Comparison of ENCODE assay signal across 8 cellular contexts in the genomic region with DNA sequence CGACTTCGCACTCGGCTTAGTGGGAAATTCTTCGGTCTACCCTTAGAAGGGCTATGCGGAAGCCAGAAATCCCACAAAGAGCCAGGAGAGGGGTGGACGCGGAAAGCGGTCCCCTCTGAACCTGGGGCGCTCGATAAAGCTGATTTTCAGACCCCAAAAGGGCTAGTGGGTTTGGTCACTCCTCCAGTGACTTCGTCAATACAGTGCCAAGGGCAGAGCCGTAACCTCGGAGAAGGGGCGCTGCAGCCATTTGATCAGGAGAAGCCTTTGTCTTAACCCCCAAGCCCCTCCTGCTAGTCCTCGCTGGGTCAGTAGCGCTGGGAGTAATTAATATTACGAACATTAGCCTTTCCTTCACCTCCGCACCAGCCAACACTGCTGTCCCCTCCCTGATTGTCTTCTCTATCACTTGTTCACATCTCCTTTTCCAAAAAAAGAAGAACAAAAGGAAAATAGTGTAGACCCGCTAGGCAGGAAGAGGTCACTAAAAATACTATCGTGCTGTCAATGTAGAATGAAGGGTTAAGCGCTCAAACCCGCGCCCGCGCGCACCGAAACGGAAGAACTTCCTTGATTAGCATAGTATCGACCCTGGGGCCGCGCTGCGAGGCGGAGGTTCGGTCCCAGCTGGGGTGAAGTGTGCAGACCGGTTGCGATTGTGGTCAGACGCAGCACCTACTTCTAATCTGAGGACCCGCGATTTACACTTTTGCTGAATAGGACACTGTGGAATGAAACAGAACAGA.
DNase-seq lines count a peak whose midpoint lies in the region; ATAC-seq and TF ChIP-seq lines count a peak whose summit lies in the region.

No MANE protein-coding gene starts in this region.

- H3K4me3 ChIP-seq in coronary artery, result peak overlapping the region; percentile 95
- H3K4me3 ChIP-seq in liver (ENCODE audit: low read depth in 1 of 3, low read length in 3 of 3), result peak overlapping the region; percentile 71 to 96 (median 92)

- H3K27me3 ChIP-seq in liver (ENCODE audit: control insufficient read depth in 4 of 4, insufficient read depth in 4 of 4, low read length in 3 of 4), result no peaks in the 10 kb centered on the region

- intact Hi-C loops in activated CD4-positive, alpha-beta T cell treated with anti-CD3 and anti-CD28 coated beads for 36 hours (cut with DNase I, micrococcal nuclease), result loop anchor here (2.0 to 10.0 kb wide), 6 partner anchors 65 to 637 kb away; a partner anchor contains a TSS

- POLR2A ChIA-PET in activated CD4-positive, alpha-beta T cell treated with anti-CD3 and anti-CD28 coated beads for 36 hours (lab: Charles Lee), result interaction anchor here (1.4 kb wide), 1 partner anchor 64 kb away, joined by 7 read pairs; no protein-coding TSS in a partner anchor

- no peak for TF ChIP-seq CTCF in coronary artery (IDR thresholded peaks at IDR 0.05)
- TF ChIP-seq CTCF in liver (IDR thresholded peaks at IDR 0.05; ENCODE audit: low read depth, low read length, missing input control), result no peak

- peak overlapping the region; percentile 76 for H3K27ac Mint-ChIP-seq in activated CD4-positive, alpha-beta T cell treated with anti-CD3 and anti-CD28 coated beads for 36 hours

- peaks cover 28% of the 10 kb centered on the region for H3K27me3 Mint-ChIP-seq in activated CD4-positive, alpha-beta T cell treated with anti-CD3 and anti-CD28 coated beads for 36 hours

- WGBS in liver, result under 1% methylated on average over 39 of the region's 39 CpGs

- peak overlapping the region; percentile 73 for H3K4me3 Mint-ChIP-seq in activated CD4-positive, alpha-beta T cell treated with anti-CD3 and anti-CD28 coated beads for 36 hours

- H3K36me3 Mint-ChIP-seq in activated CD4-positive, alpha-beta T cell treated with anti-CD3 and anti-CD28 coated beads for 36 hours (ENCODE audit: low read depth), result no peaks in the 10 kb centered on the region

- peak overlapping the region; percentile 71 to 92 for H3K9ac ChIP-seq in liver (ENCODE audit: low read depth in 1 of 2, low read length in 2 of 2)

- H3K4me1 ChIP-seq in liver (ENCODE audit: control insufficient read depth in 4 of 4, insufficient read depth in 4 of 4, low read length in 3 of 4), result peaks cover 5 to 27% (median 23%) of the 10 kb centered on the region in 4 donors

- H3K4me1 Mint-ChIP-seq in activated CD4-positive, alpha-beta T cell treated with anti-CD3 and anti-CD28 coated beads for 36 hours, result peaks cover 23% of the 10 kb centered on the region

- no peaks in the 10 kb centered on the region for H3K9me3 ChIP-seq in liver (ENCODE audit: control insufficient read depth in 4 of 4, low read length in 3 of 4)

- no peaks in the 10 kb centered on the region for H3K36me3 ChIP-seq in liver (ENCODE audit: control insufficient read depth in 4 of 4, insufficient read depth in 3 of 4, low read depth in 1 of 4, low read length in 3 of 4)

- ATAC-seq in GM21526 (IDR thresholded peaks at IDR 0.05; ENCODE audit: low FRiP score, unreplicated experiment) (peak; percentile 11), GM18870 (IDR thresholded peaks at IDR 0.05; ENCODE audit: unreplicated experiment) (no peak)
- peak; percentile 18 for ATAC-seq in activated CD4-positive, alpha-beta T cell treated with anti-CD3 and anti-CD28 coated beads for 36 hours

- CTCF ChIA-PET in activated CD4-positive, alpha-beta T cell treated with anti-CD3 and anti-CD28 coated beads for 36 hours (lab: Charles Lee), result interaction anchor here (1.1 to 1.7 kb wide), 3 partner anchors 28 to 145 kb away, joined by 3 to 5 read pairs (median 4); no protein-coding TSS in a partner anchor

- TF ChIP-seq RAD21 in liver (IDR thresholded peaks at IDR 0.05), result no peak

- DNase-seq in CMK (ENCODE audit: low read depth) (peak; percentile 5), MV-4-11 (lab: John Stamatoyannopoulos, UW) (peak; percentile 26), coronary artery (ENCODE audit: low spot score) (no peak)
- peak; percentile 77 for DNase-seq in activated CD4-positive, alpha-beta T cell treated with anti-CD3 and anti-CD28 coated beads for 36 hours
- peak; percentile 29 to 56 for DNase-seq in stimulated activated CD4-positive, alpha-beta T cell treated with anti-CD3 and anti-CD28 coated beads, Interleukin-4, amount 100 ng/mL, for 4 hours

- peak overlapping the region; percentile 77 to 89 for H3K27ac ChIP-seq in coronary artery
- peak overlapping the region in 1 of 2 donors; percentile 66 for H3K27ac ChIP-seq in liver (ENCODE audit: low read depth in 1 of 2, low read length in 2 of 2)

- H3K9me3 Mint-ChIP-seq in activated CD4-positive, alpha-beta T cell treated with anti-CD3 and anti-CD28 coated beads for 36 hours (ENCODE audit: low read depth), result peaks cover 2% of the 10 kb centered on the region

TF ChIP-seq in liver, 16 proteins besides CTCF, POLR2A, EP300 and RAD21:
- TF ChIP-seq, protein P1, sequence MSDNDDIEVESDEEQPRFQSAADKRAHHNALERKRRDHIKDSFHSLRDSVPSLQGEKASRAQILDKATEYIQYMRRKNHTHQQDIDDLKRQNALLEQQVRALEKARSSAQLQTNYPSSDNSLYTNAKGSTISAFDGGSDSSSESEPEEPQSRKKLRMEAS (IDR thresholded peaks at IDR 0.05), result peak; percentile 21
- TF ChIP-seq, protein P2, sequence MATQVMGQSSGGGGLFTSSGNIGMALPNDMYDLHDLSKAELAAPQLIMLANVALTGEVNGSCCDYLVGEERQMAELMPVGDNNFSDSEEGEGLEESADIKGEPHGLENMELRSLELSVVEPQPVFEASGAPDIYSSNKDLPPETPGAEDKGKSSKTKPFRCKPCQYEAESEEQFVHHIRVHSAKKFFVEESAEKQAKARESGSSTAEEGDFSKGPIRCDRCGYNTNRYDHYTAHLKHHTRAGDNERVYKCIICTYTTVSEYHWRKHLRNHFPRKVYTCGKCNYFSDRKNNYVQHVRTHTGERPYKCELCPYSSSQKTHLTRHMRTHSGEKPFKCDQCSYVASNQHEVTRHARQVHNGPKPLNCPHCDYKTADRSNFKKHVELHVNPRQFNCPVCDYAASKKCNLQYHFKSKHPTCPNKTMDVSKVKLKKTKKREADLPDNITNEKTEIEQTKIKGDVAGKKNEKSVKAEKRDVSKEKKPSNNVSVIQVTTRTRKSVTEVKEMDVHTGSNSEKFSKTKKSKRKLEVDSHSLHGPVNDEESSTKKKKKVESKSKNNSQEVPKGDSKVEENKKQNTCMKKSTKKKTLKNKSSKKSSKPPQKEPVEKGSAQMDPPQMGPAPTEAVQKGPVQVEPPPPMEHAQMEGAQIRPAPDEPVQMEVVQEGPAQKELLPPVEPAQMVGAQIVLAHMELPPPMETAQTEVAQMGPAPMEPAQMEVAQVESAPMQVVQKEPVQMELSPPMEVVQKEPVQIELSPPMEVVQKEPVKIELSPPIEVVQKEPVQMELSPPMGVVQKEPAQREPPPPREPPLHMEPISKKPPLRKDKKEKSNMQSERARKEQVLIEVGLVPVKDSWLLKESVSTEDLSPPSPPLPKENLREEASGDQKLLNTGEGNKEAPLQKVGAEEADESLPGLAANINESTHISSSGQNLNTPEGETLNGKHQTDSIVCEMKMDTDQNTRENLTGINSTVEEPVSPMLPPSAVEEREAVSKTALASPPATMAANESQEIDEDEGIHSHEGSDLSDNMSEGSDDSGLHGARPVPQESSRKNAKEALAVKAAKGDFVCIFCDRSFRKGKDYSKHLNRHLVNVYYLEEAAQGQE (IDR thresholded peaks at IDR 0.05), result no peak
- no peak for TF ChIP-seq RXRA (IDR thresholded peaks at IDR 0.05)
- no peak for TF ChIP-seq SP1 (IDR thresholded peaks at IDR 0.05)
